Comparison of ENCODE assay signal across 2 cellular contexts in genomic region chr14:63594455-63595372, GRCh38.
TF ChIP-seq lines count a peak whose summit lies in the region.

No MANE protein-coding gene starts in this region.

TF ChIP-seq in H1, 55 proteins besides CTCF, POLR2A, EP300 and RAD21:
- TF ChIP-seq E2F6 (IDR thresholded peaks at IDR 0.05) (peak; percentile 45; the same call in 1 of the 2 replicates), POLR2AphosphoS5 (IDR thresholded peaks at IDR 0.05; ENCODE audit: low read depth, low read length) (peak; percentile 36; the same call in 1 of the 2 replicates), ASH2L (IDR thresholded peaks at IDR 0.05; ENCODE audit: low read length) (no peak)

TF ChIP-seq in HepG2, 621 proteins besides CTCF, POLR2A, EP300 and RAD21:
- TF ChIP-seq MIXL1 (CRISPR knock-in tag; IDR thresholded peaks at IDR 0.05) (no peak), RFX3 (CRISPR knock-in tag; IDR thresholded peaks at IDR 0.05) (no peak), DZIP1 (CRISPR knock-in tag; IDR thresholded peaks at IDR 0.05) (0 out of 2 replicates have a peak, but pooled peaks have one; percentile 32), ZNF775 (CRISPR knock-in tag; IDR thresholded peaks at IDR 0.05; ENCODE audit: borderline replicate concordance) (no peak), AGO2 (optimal IDR thresholded peaks at IDR 0.05; ENCODE audit: low read depth, low read length) (peak; percentile 90), BCL3 (CRISPR knock-in tag; IDR thresholded peaks at IDR 0.05) (no peak), ZNF574 (CRISPR knock-in tag; IDR thresholded peaks at IDR 0.05) (no peak), ZNF136 (CRISPR knock-in tag; IDR thresholded peaks at IDR 0.05; ENCODE audit: low read depth) (no peak), SRY (CRISPR knock-in tag; IDR thresholded peaks at IDR 0.05) (no peak), SMARCE1 (IDR thresholded peaks at IDR 0.05; ENCODE audit: borderline replicate concordance) (no peak), SMAD9 (CRISPR knock-in tag; IDR thresholded peaks at IDR 0.05) (no peak), TBP (CRISPR knock-in tag; IDR thresholded peaks at IDR 0.05) (no peak), SAP130 (CRISPR knock-in tag; IDR thresholded peaks at IDR 0.05; ENCODE audit: low read depth) (no peak), POLR2G (IDR thresholded peaks at IDR 0.05; ENCODE audit: low read depth, low read length) (0 out of 2 replicates have a peak, but pooled peaks have one; percentile 10), ZBTB39 (CRISPR knock-in tag; IDR thresholded peaks at IDR 0.05) (no peak), ZBTB10 (CRISPR knock-in tag; IDR thresholded peaks at IDR 0.05; ENCODE audit: borderline replicate concordance) (no peak), KDM1A (CRISPR knock-in tag; IDR thresholded peaks at IDR 0.05) (no peak), NFKBIZ (CRISPR knock-in tag; IDR thresholded peaks at IDR 0.05) (no peak)
